25 cellular contexts compared by ENCODE assay signal in genomic region chr5:55592388-55593114, GRCh38. TPM values are rescaled to one million over a fixed set of nuclear protein-coding genes. Genes with fewer than 3 reads are reported as not detected.
DNase-seq lines count a peak whose midpoint lies in the region; ATAC-seq and TF ChIP-seq lines count a peak whose summit lies in the region.
"Had no signal": no experiment of that assay in that cellular context is flagged by ENCODE, and none has a peak within 500 bp of the region (broad histone marks: within the 10 kb centered on the region; RNA-seq: fewer than 3 reads in every experiment).

No MANE protein-coding gene starts in this region.

- POLR2A ChIA-PET in A673 (lab: Charles Lee; ENCODE audit: low non-redundant PET), result interaction anchor here (0.6 kb wide), 1 partner anchor 48 kb away, joined by 3 read pairs; no protein-coding TSS in a partner anchor
- POLR2A ChIA-PET in naive thymus-derived CD4-positive, alpha-beta T cell (lab: Charles Lee), result no interaction called here

- no peaks in the 10 kb centered on the region for H3K9me3 ChIP-seq in A673 (ENCODE audit: low read depth, low read length, poor library complexity, severe bottlenecking)
- no peaks in the 10 kb centered on the region for H3K9me3 ChIP-seq in ascending aorta
- H3K9me3 ChIP-seq in naive thymus-derived CD4-positive, alpha-beta T cell (ENCODE audit: control insufficient read depth in 2 of 3, low read length in 3 of 3), result no peaks in the 10 kb centered on the region
- no peaks in the 10 kb centered on the region for H3K9me3 ChIP-seq in mucosa of descending colon
- H3K9me3 ChIP-seq: adrenal gland, HAP-1, Peyer's patch, psoas muscle, stomach, thyroid gland had no signal

- H3K9me3 Mint-ChIP-seq in mesothelial cell of epicardium, result no peaks in the 10 kb centered on the region
- peaks cover 0 to 6% (median 0%) of the 10 kb centered on the region in 11 donors for H3K9me3 Mint-ChIP-seq in naive thymus-derived CD4-positive, alpha-beta T cell
- H3K9me3 Mint-ChIP-seq: CD4-positive, alpha-beta T cell had no signal

- peaks cover 29% of the 10 kb centered on the region for H3K4me1 Mint-ChIP-seq in mesothelial cell of epicardium
- peaks cover 10 to 38% (median 13%) of the 10 kb centered on the region in 7 donors for H3K4me1 Mint-ChIP-seq in naive thymus-derived CD4-positive, alpha-beta T cell

- intact Hi-C loops in A673 (cut with micrococcal nuclease; ENCODE audit: unreplicated experiment) (no loop called here), ascending aorta (cut with DNase I) (no loop called here), mucosa of descending colon (cut with DNase I, micrococcal nuclease) (no loop called here)
- intact Hi-C loops in naive thymus-derived CD4-positive, alpha-beta T cell (cut with micrococcal nuclease), result no loop called here

- no peak for ATAC-seq in naive thymus-derived CD4-positive, alpha-beta T cell
- no peak for ATAC-seq in mucosa of descending colon
- ATAC-seq: activated CD4-positive, CD25-positive, alpha-beta regulatory T cell treated with anti-CD3 and anti-CD28 coated beads, Interleukin-2, amount 50 U/mL, for 24 hours had no signal

- H3K4me3 Mint-ChIP-seq in mesothelial cell of epicardium, result no peak overlapping the region
- no peak overlapping the region for H3K4me3 Mint-ChIP-seq in naive thymus-derived CD4-positive, alpha-beta T cell
- H3K4me3 Mint-ChIP-seq: CD4-positive, alpha-beta T cell had no signal

- no peaks in the 10 kb centered on the region for H3K27me3 ChIP-seq in A673 (replicated peaks; ENCODE audit: insufficient read depth, low read depth, low read length, poor library complexity)
- H3K27me3 ChIP-seq in ascending aorta, result no peaks in the 10 kb centered on the region
- no peaks in the 10 kb centered on the region for H3K27me3 ChIP-seq in naive thymus-derived CD4-positive, alpha-beta T cell (ENCODE audit: control insufficient read depth in 2 of 2, insufficient read depth in 2 of 2, low read length in 2 of 2)
- H3K27me3 ChIP-seq: adrenal gland, Peyer's patch, stomach, thyroid gland had no signal

- no TSS peak for BruUV-seq in A673 (replicated peaks; lab: Mats Ljungman, UMichigan)

- H3K27ac ChIP-seq in A673 (ENCODE audit: low read depth, low read length, poor library complexity, severe bottlenecking) (peak overlapping the region; percentile 54), ascending aorta (peak overlapping the region; percentile 40 to 54)
- H3K27ac ChIP-seq in naive thymus-derived CD4-positive, alpha-beta T cell (ENCODE audit: low read depth, low read length), result no peak overlapping the region
- H3K27ac ChIP-seq: Peyer's patch, psoas muscle, stomach, thyroid gland had no signal

- H3K4me1 ChIP-seq in A673 (ENCODE audit: insufficient read depth, low read length, poor library complexity, severe bottlenecking), result peaks cover 26% of the 10 kb centered on the region
- H3K4me1 ChIP-seq in ascending aorta, result peaks cover 2 to 27% of the 10 kb centered on the region in 2 donors
- H3K4me1 ChIP-seq in naive thymus-derived CD4-positive, alpha-beta T cell (ENCODE audit: control insufficient read depth in 2 of 2, insufficient read depth in 2 of 2, low read length in 2 of 2), result peaks cover 0 to 6% of the 10 kb centered on the region in 2 donors
- H3K4me1 ChIP-seq in mucosa of descending colon (ENCODE audit: low read depth), result peaks cover 5% of the 10 kb centered on the region

- H3K36me3 Mint-ChIP-seq in mesothelial cell of epicardium, result no peaks in the 10 kb centered on the region
- peaks cover 0 to 19% (median 3%) of the 10 kb centered on the region in 5 donors for H3K36me3 Mint-ChIP-seq in naive thymus-derived CD4-positive, alpha-beta T cell

- TF ChIP-seq CTCF in A673 (conservative IDR thresholded peaks at IDR 0.05; ENCODE audit: low read depth, low read length) (no peak), ascending aorta (IDR thresholded peaks at IDR 0.05) (no peak), mesothelial cell of epicardium (IDR thresholded peaks at IDR 0.05; ENCODE audit: unreplicated experiment) (no peak), mucosa of descending colon (IDR thresholded peaks at IDR 0.05) (no peak)

- H3K27me3 Mint-ChIP-seq in mesothelial cell of epicardium (ENCODE audit: low read depth), result no peaks in the 10 kb centered on the region
- no peaks in the 10 kb centered on the region for H3K27me3 Mint-ChIP-seq in naive thymus-derived CD4-positive, alpha-beta T cell
- H3K27me3 Mint-ChIP-seq: CD4-positive, alpha-beta T cell had no signal

- H3K36me3 ChIP-seq in A673 (ENCODE audit: insufficient read depth, low read length, poor library complexity, severe bottlenecking) (no peaks in the 10 kb centered on the region), ascending aorta (no peaks in the 10 kb centered on the region), mucosa of descending colon (ENCODE audit: low read depth) (no peaks in the 10 kb centered on the region)
- H3K36me3 ChIP-seq in naive thymus-derived CD4-positive, alpha-beta T cell (ENCODE audit: control insufficient read depth in 2 of 3, insufficient read depth in 3 of 3, low read length in 3 of 3), result no peaks in the 10 kb centered on the region
- H3K36me3 ChIP-seq: adrenal gland, HAP-1, Peyer's patch, stomach, thyroid gland had no signal

- H3K27ac Mint-ChIP-seq in mesothelial cell of epicardium, result peak overlapping the region; percentile 19
- peak overlapping the region in 1 of 9 donors; percentile 25 for H3K27ac Mint-ChIP-seq in naive thymus-derived CD4-positive, alpha-beta T cell
- H3K27ac Mint-ChIP-seq: CD4-positive, alpha-beta T cell had no signal

- H3K4me3 ChIP-seq in A673 (ENCODE audit: low read depth, low read length, poor library complexity, severe bottlenecking) (peak overlapping the region; percentile 7), ascending aorta (no peak overlapping the region), mucosa of descending colon (no peak overlapping the region)
- H3K4me3 ChIP-seq in naive thymus-derived CD4-positive, alpha-beta T cell (ENCODE audit: low read length), result no peak overlapping the region
- H3K4me3 ChIP-seq: adrenal gland, HAP-1, lung, Peyer's patch, psoas muscle, stomach, thyroid gland had no signal

- peak; percentile 42 for DNase-seq in NCI-H2171 treated with DMSO at 0.1 percent for 48 hours (lab: John Stamatoyannopoulos, UW)
- DNase-seq in NCI-H2171 (lab: John Stamatoyannopoulos, UW), result no peak
- DNase-seq in A673 (ENCODE audit: low spot score), result no peak
- DNase-seq in ascending aorta (ENCODE audit: low spot score in 2 of 2), result no peak
- no peak for DNase-seq in mesothelial cell of epicardium (ENCODE audit: low spot score in 2 of 2, unreplicated experiment in 2 of 2)
- no peak for DNase-seq in naive thymus-derived CD4-positive, alpha-beta T cell
- no peak for DNase-seq in SHP77 treated with DMSO at 0.1 percent for 48 hours (lab: John Stamatoyannopoulos, UW)
- DNase-seq in mucosa of descending colon, result no peak
- DNase-seq: 8988T; activated CD8-positive, alpha-beta memory T cell treated with anti-CD3 and anti-CD28 coated beads for 24 hours; activated gamma-delta T cell treated with Interleukin-2 at 50 U/mL for 16 hours; activated T-cell treated with anti-CD3 and anti-CD28 coated beads, Interleukin-2, amount 50 U/mL, for 1 hour; AML-193; CD4-positive, alpha-beta T cell; effector memory CD4-positive, alpha-beta T cell; glutamatergic neuron; NK-92 treated with Interleukin-12 subunit alpha and Interleukin-12 subunit beta, amount 100 ng/mL, for 24 hours; Peyer's patch; psoas muscle; stomach; thyroid gland had no signal

- CTCF ChIA-PET in A673 (lab: Charles Lee), result no interaction called here
- CTCF ChIA-PET in naive thymus-derived CD4-positive, alpha-beta T cell (lab: Charles Lee), result no interaction called here

RNA-seq across cellular contexts. Expression of gene PLPP1, which starts 57.8 kb away (rescaled TPM):
- total RNA-seq in A673 (2021) (6.7 and 10.5 TPM in 2 replicates), ascending aorta (1,314 TPM), mesothelial cell of epicardium (27.6 to 31.8 TPM (median 30.5 TPM) in 3 replicates), mucosa of descending colon (100 to 1,000 TPM in 2 of 3 donors, 10 to 100 TPM in 1; 88.8 to 132 (median 122) TPM)
- total RNA-seq in naive thymus-derived CD4-positive, alpha-beta T cell, result 10 to 100 TPM in 2 of 5 experiments, 1 to 10 TPM in 3; 8.0 to 31.3 (median 8.4) TPM
- 10 to 100 TPM; 20.3 to 24.3 TPM for polyA plus RNA-seq in naive thymus-derived CD4-positive, alpha-beta T cell
